ENCODE assay signal across 24 cellular contexts in the genomic region with DNA sequence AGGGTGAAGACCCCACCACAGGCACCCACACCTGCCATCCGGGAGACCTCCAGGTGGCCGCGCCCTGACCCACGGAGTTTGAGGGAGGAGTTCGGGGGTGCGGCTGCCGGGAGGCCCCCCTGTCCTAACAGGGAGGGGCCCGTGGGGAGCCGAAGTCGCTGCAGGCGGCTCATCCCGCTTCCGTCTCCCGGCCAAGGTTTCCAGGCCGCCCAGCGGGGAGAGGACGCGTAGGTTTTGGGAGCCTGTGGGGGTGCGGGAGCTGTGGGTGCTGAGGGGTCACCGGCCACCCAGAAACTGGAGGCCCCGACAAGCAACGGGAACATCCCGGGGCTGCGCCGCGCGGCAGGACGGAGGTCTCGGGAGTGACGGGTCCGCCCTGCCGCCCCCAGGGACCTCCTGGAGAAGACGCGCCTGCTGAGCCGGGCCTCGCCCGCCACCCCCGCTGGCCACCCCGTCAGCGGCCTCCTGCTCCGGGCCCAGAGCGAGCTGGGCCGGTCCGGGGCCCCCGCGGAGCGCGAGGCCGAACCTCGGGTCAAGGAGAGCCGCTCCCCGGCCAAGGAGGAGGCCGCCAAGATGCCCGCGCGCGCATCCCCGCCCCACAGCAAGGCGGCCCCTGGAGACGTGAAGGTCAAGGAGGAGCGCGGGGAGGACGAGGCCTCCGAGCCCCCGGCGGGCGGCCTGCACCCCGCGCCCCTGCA. TPM values are rescaled to one million over a fixed set of nuclear protein-coding genes. Genes with fewer than 3 reads are reported as not detected.
DNase-seq lines count a peak whose midpoint lies in the region; ATAC-seq, FAIRE-seq and TF ChIP-seq lines count a peak whose summit lies in the region.
"Had no signal": no experiment of that assay in that cellular context is flagged by ENCODE, and none has a peak within 500 bp of the region (broad histone marks: within the 10 kb centered on the region; RNA-seq: fewer than 3 reads in every experiment).

No MANE protein-coding gene starts in this region.

- peaks cover 8% of the 10 kb centered on the region for H3K36me3 ChIP-seq in HUES6 (ENCODE audit: control insufficient read depth, insufficient read depth, low read length)

- no peaks in the 10 kb centered on the region for H3K9me3 Mint-ChIP-seq in stimulated activated memory B cell treated with anti-CD40 and anti-IgM and Interleukin-4, amounts not matched to agents 10 μg/mL and 1 μg/mL and 100 μg/mL, for 72 hours
- H3K9me3 Mint-ChIP-seq: activated naive CD4-positive, alpha-beta T cell treated with anti-CD3 and anti-CD28 coated beads, Interleukin-2, amount 10 ng/mL, durations not matched to agents 7 days and 5 days; CD8-positive, alpha-beta T cell; neural crest cell; T-helper 1 cell treated with Interleukin-12 subunit alpha and Interleukin-12 subunit beta and Interleukin-4 antibody, amounts not matched to agents 30 μg/mL and 1 μg/mL, for 36 hours had no signal

- no peaks in the 10 kb centered on the region for H3K4me1 Mint-ChIP-seq in stimulated activated memory B cell treated with anti-CD40 and anti-IgM and Interleukin-4, amounts not matched to agents 10 μg/mL and 1 μg/mL and 100 μg/mL, for 72 hours
- H3K4me1 Mint-ChIP-seq: activated naive CD4-positive, alpha-beta T cell treated with anti-CD3 and anti-CD28 coated beads, Interleukin-2, amount 10 ng/mL, durations not matched to agents 7 days and 5 days had no signal

- peaks cover 61% of the 10 kb centered on the region for H3K36me3 Mint-ChIP-seq in stimulated activated memory B cell treated with anti-CD40 and anti-IgM and Interleukin-4, amounts not matched to agents 10 μg/mL and 1 μg/mL and 100 μg/mL, for 72 hours

- H3K27me3 ChIP-seq in HUES6 (ENCODE audit: control insufficient read depth, insufficient read depth, low read length) = peaks cover 76% of the 10 kb centered on the region

- H3K27me3 Mint-ChIP-seq in stimulated activated memory B cell treated with anti-CD40 and anti-IgM and Interleukin-4, amounts not matched to agents 10 μg/mL and 1 μg/mL and 100 μg/mL, for 72 hours = no peaks in the 10 kb centered on the region
- H3K27me3 Mint-ChIP-seq: activated naive CD4-positive, alpha-beta T cell treated with anti-CD3 and anti-CD28 coated beads, Interleukin-2, amount 10 ng/mL, durations not matched to agents 7 days and 5 days had no signal

- ATAC-seq in stimulated activated memory B cell treated with anti-CD40 and anti-IgM and Interleukin-4, amounts not matched to agents 10 μg/mL and 1 μg/mL and 100 μg/mL, for 72 hours = peak; percentile 8
- no peak for ATAC-seq in HG02885 (IDR thresholded peaks at IDR 0.05; ENCODE audit: poor library complexity, unreplicated experiment)
- ATAC-seq: CD8-positive, alpha-beta T cell had no signal

- no peaks in the 10 kb centered on the region for H3K9me3 ChIP-seq in HUES6 (ENCODE audit: control insufficient read depth, insufficient read depth, low read depth, low read length)

- H3K9ac ChIP-seq in HUES6 (ENCODE audit: low read length) = no peak overlapping the region

- no peak overlapping the region for H3K27ac Mint-ChIP-seq in stimulated activated memory B cell treated with anti-CD40 and anti-IgM and Interleukin-4, amounts not matched to agents 10 μg/mL and 1 μg/mL and 100 μg/mL, for 72 hours
- H3K27ac Mint-ChIP-seq: activated naive CD4-positive, alpha-beta T cell treated with anti-CD3 and anti-CD28 coated beads, Interleukin-2, amount 10 ng/mL, durations not matched to agents 7 days and 5 days; CD8-positive, alpha-beta T cell; T-helper 1 cell treated with Interleukin-12 subunit alpha and Interleukin-12 subunit beta and Interleukin-4 antibody, amounts not matched to agents 30 μg/mL and 1 μg/mL, for 36 hours had no signal

- H3K27ac ChIP-seq in HUES6 (ENCODE audit: low read depth, low read length) = no peak overlapping the region
- H3K27ac ChIP-seq: VCaP had no signal

- no peak overlapping the region for H3K4me3 Mint-ChIP-seq in stimulated activated memory B cell treated with anti-CD40 and anti-IgM and Interleukin-4, amounts not matched to agents 10 μg/mL and 1 μg/mL and 100 μg/mL, for 72 hours
- H3K4me3 Mint-ChIP-seq: activated naive CD4-positive, alpha-beta T cell treated with anti-CD3 and anti-CD28 coated beads, Interleukin-2, amount 10 ng/mL, durations not matched to agents 7 days and 5 days; CD8-positive, alpha-beta T cell; T-helper 1 cell treated with Interleukin-12 subunit alpha and Interleukin-12 subunit beta and Interleukin-4 antibody, amounts not matched to agents 30 μg/mL and 1 μg/mL, for 36 hours had no signal

- H3K4me1 ChIP-seq in HUES6 (ENCODE audit: control insufficient read depth, insufficient read depth, low read length) = no peaks in the 10 kb centered on the region; the same call in 1 of the 2 replicates

- H3K4me3 ChIP-seq in HUES6 (ENCODE audit: low read depth, low read length) = peak overlapping the region; percentile 60
- H3K4me3 ChIP-seq in fibroblast of villous mesenchyme (ENCODE audit: low read depth, low read length) = peak overlapping the region; percentile 37

- DNase-seq in fibroblast of villous mesenchyme (ENCODE audit: low read depth) = no peak
- peak; percentile 44 for DNase-seq in iPS-NIHi11 (ENCODE audit: low spot score)
- DNase-seq in RCC 7860 (ENCODE audit: low spot score) = no peak
- no peak for DNase-seq in SHP77 treated with DMSO at 0.1 percent for 48 hours (lab: John Stamatoyannopoulos, UW)
- DNase-seq in amniotic stem cell (lab: John Stamatoyannopoulos, UW) = no peak
- DNase-seq: activated CD4-positive, alpha-beta T cell treated with anti-CD3 and anti-CD28 coated beads, Interleukin-2, amount 50 U/mL, for 48 hours; activated naive CD4-positive, alpha-beta T cell treated with anti-CD3 and anti-CD28 coated beads, Interleukin-2, amount 10 ng/mL, durations not matched to agents 7 days and 5 days; activated T-cell treated with anti-CD3 and anti-CD28 coated beads, Interleukin-2, amount 50 U/mL, for 1 hour; CD8-positive, alpha-beta T cell; DMS79; foreskin melanocyte; GOT3; MV-4-11; NCI-H2029 treated with DMSO at 0.1 percent for 48 hours; NCI-H510A had no signal

- TF ChIP-seq CTCF in fibroblast of villous mesenchyme (IDR thresholded peaks at IDR 0.05; ENCODE audit: insufficient read depth, low read depth, low read length) = no peak

- FAIRE-seq in RCC 7860 (lab: Jason Lieb, UNC) = no peak
- FAIRE-seq: astrocyte had no signal

RNA-seq across cellular contexts. Expression of gene LRCOL1, which starts 27.7 kb away (rescaled TPM):
- 0.32 TPM in 1 of 2 replicates, not detected in the other for total RNA-seq in fibroblast of villous mesenchyme
- total RNA-seq: astrocyte; CD8-positive, alpha-beta T cell; mesenteric fat pad had no signal

RNA-seq across cellular contexts. Expression of gene P2RX2, which starts 35.8 kb away (rescaled TPM):
- total RNA-seq in fibroblast of villous mesenchyme = not detected in 2 replicates
- total RNA-seq: astrocyte; CD8-positive, alpha-beta T cell; mesenteric fat pad; neural crest cell; renal cortical epithelial cell had no signal
